ENCODE assay signal across 8 cellular contexts in genomic region chr3:9916734-9917680, GRCh38. TPM values are rescaled to one million over a fixed set of nuclear protein-coding genes. Genes with fewer than 3 reads are reported as not detected.
A peak's percentile ranks its signal among the peaks of the same experiment; 100 is the strongest.
DNase-seq lines count a peak whose midpoint lies in the region; ATAC-seq and TF ChIP-seq lines count a peak whose summit lies in the region.

Gene IL17RC (plus strand): TSS chr3:9917098. CDS start chr3:9917316, 218 bp downstream.

- peaks cover 10% of the 10 kb centered on the region for H3K27me3 Mint-ChIP-seq in activated T-helper 2 cell treated with anti-CD3 and anti-CD28 coated beads, Interferon-gamma antibody, Interleukin-2, Interleukin-4, amounts not matched to agents 10 μg/mL and 5 μg/mL and 100 μg/mL, durations not matched to agents 14 hours and 24 hours and 36 hours (ENCODE audit: low read depth)

- no peak within 1 kb of the TSS for H3K27ac Mint-ChIP-seq in activated T-helper 2 cell treated with anti-CD3 and anti-CD28 coated beads, Interferon-gamma antibody, Interleukin-2, Interleukin-4, amounts not matched to agents 10 μg/mL and 5 μg/mL and 100 μg/mL, durations not matched to agents 14 hours and 24 hours and 36 hours

- peak; percentile 38 for ATAC-seq in GM19463 (IDR thresholded peaks at IDR 0.05; ENCODE audit: unreplicated experiment)
- ATAC-seq in GM19467 (IDR thresholded peaks at IDR 0.05; ENCODE audit: unreplicated experiment) = no peak

- TF ChIP-seq CTCF in 22Rv1 (IDR thresholded peaks at IDR 0.05) (no peak), fibroblast of pulmonary artery (IDR thresholded peaks at IDR 0.05; ENCODE audit: low read length, missing control alignments) (no peak)

- peaks cover 12% of the 10 kb centered on the region for H3K4me1 Mint-ChIP-seq in activated T-helper 2 cell treated with anti-CD3 and anti-CD28 coated beads, Interferon-gamma antibody, Interleukin-2, Interleukin-4, amounts not matched to agents 10 μg/mL and 5 μg/mL and 100 μg/mL, durations not matched to agents 14 hours and 24 hours and 36 hours (ENCODE audit: low read depth)

- DNase-seq in NCI-H526 treated with DMSO at 0.1 percent for 48 hours (lab: John Stamatoyannopoulos, UW) (peak; percentile 53), fibroblast of pulmonary artery (ENCODE audit: low read depth) (peak; percentile 84), myocyte (ENCODE audit: low read depth) (peak; percentile 85)
- no peak for DNase-seq in activated T-helper 2 cell treated with anti-CD3 and anti-CD28 coated beads, Interferon-gamma antibody, Interleukin-2, Interleukin-4, amounts not matched to agents 10 μg/mL and 5 μg/mL and 100 μg/mL, durations not matched to agents 14 hours and 24 hours and 36 hours (ENCODE audit: low spot score)

- peak within 1 kb of the TSS; percentile 68 for H3K4me3 Mint-ChIP-seq in activated T-helper 2 cell treated with anti-CD3 and anti-CD28 coated beads, Interferon-gamma antibody, Interleukin-2, Interleukin-4, amounts not matched to agents 10 μg/mL and 5 μg/mL and 100 μg/mL, durations not matched to agents 14 hours and 24 hours and 36 hours (ENCODE audit: low read depth)

- H3K27ac ChIP-seq in 22Rv1 (peak within 1 kb of the TSS; percentile 89), temporal lobe (ENCODE audit: low read depth, low read length) (peak within 1 kb of the TSS; percentile 32)

- H3K4me3 ChIP-seq in fibroblast of pulmonary artery (replicated peaks; ENCODE audit: low read depth, low read length) = peak within 1 kb of the TSS; percentile 63

- intact Hi-C loops in activated T-helper 2 cell treated with anti-CD3 and anti-CD28 coated beads, Interferon-gamma antibody, Interleukin-2, Interleukin-4, amounts not matched to agents 10 μg/mL and 5 μg/mL and 100 μg/mL, durations not matched to agents 14 hours and 24 hours and 36 hours (cut with micrococcal nuclease) = loop anchor here (2.0 kb wide), 1 partner anchor 16 kb away; the partner anchor contains the start of gene CRELD1

- peaks cover 3% of the 10 kb centered on the region for H3K9me3 Mint-ChIP-seq in activated T-helper 2 cell treated with anti-CD3 and anti-CD28 coated beads, Interferon-gamma antibody, Interleukin-2, Interleukin-4, amounts not matched to agents 10 μg/mL and 5 μg/mL and 100 μg/mL, durations not matched to agents 14 hours and 24 hours and 36 hours

- no peaks in the 10 kb centered on the region for H3K36me3 Mint-ChIP-seq in activated T-helper 2 cell treated with anti-CD3 and anti-CD28 coated beads, Interferon-gamma antibody, Interleukin-2, Interleukin-4, amounts not matched to agents 10 μg/mL and 5 μg/mL and 100 μg/mL, durations not matched to agents 14 hours and 24 hours and 36 hours (ENCODE audit: low read depth)

RNA-seq across cellular contexts. Expression of gene IL17RC, which starts in this region (rescaled TPM):
- 0.27 and 0.48 TPM in 2 replicates for total RNA-seq in activated T-helper 2 cell treated with anti-CD3 and anti-CD28 coated beads, Interferon-gamma antibody, Interleukin-2, Interleukin-4, amounts not matched to agents 10 μg/mL and 5 μg/mL and 100 μg/mL, durations not matched to agents 14 hours and 24 hours and 36 hours
- total RNA-seq in myocyte (24.4 and 33.9 TPM in 2 replicates), temporal lobe (3.2 TPM)
- 28.3 TPM for polyA plus RNA-seq in myocyte (2012)
